In genomic region chr4:121851354-121851753, GRCh38 we compare ENCODE assay signal across 1 cellular context.
TF ChIP-seq lines count a peak whose summit lies in the region.

No MANE protein-coding gene starts in this region.

TF ChIP-seq in K562, 482 proteins besides CTCF, POLR2A, EP300 and RAD21:
- TF ChIP-seq PCBP2 (IDR thresholded peaks at IDR 0.05; ENCODE audit: low read depth, low read length, poor library complexity, severe bottlenecking) = peak; percentile 76
- TF ChIP-seq ZNF274 (IDR thresholded peaks at IDR 0.05; ENCODE audit: borderline replicate concordance, low read depth, low read length) = no peak
- TF ChIP-seq TARDBP (IDR thresholded peaks at IDR 0.05) = no peak
- peak; percentile 84 for TF ChIP-seq HNRNPK (IDR thresholded peaks at IDR 0.05; ENCODE audit: low read depth, low read length, poor library complexity, severe bottlenecking)
